Comparison of ENCODE assay signal across 9 cellular contexts in genomic region chr15:63374686-63375520, GRCh38. TPM values are rescaled to one million over a fixed set of nuclear protein-coding genes. Genes with fewer than 3 reads are reported as not detected.
DNase-seq lines count a peak whose midpoint lies in the region; FAIRE-seq and TF ChIP-seq lines count a peak whose summit lies in the region.
"Had no signal": no experiment of that assay in that cellular context is flagged by ENCODE, and none has a peak within 500 bp of the region (broad histone marks: within the 10 kb centered on the region; RNA-seq: fewer than 3 reads in every experiment).

No MANE protein-coding gene starts in this region.

- no peaks in the 10 kb centered on the region for H3K27me3 Mint-ChIP-seq in osteocyte (ENCODE audit: unreplicated experiment)

- peak overlapping the region; percentile 69 for H3K27ac Mint-ChIP-seq in osteocyte (ENCODE audit: unreplicated experiment)

- no peak for FAIRE-seq in H54 (lab: Jason Lieb, UNC)

- H3K36me3 ChIP-seq in esophagus (ENCODE audit: control insufficient read depth in 2 of 2, insufficient read depth in 2 of 2, low read length in 1 of 2) = peaks cover 0 to 6% of the 10 kb centered on the region in 2 donors

- 16 to 26% methylated on average over 11 of the region's 11 CpGs for WGBS in esophagus, 2 donors

- no peak overlapping the region for H3K4me3 Mint-ChIP-seq in osteocyte (ENCODE audit: unreplicated experiment)

- H3K4me3 ChIP-seq in esophagus (ENCODE audit: low read depth in 1 of 2, low read length in 2 of 2) = no peak overlapping the region

- peaks cover 52% of the 10 kb centered on the region for H3K4me1 Mint-ChIP-seq in osteocyte (ENCODE audit: unreplicated experiment)

- peaks cover 4 to 30% of the 10 kb centered on the region in 2 donors for H3K4me1 ChIP-seq in esophagus (ENCODE audit: control insufficient read depth in 2 of 2, insufficient read depth in 2 of 2, low read length in 1 of 2)

- H3K27me3 ChIP-seq in esophagus (ENCODE audit: control insufficient read depth in 1 of 2, insufficient read depth in 2 of 2, low read length in 2 of 2) = no peaks in the 10 kb centered on the region

- DNase-seq in H54 (ENCODE audit: insufficient read length, low spot score) (peak; percentile 36), RPMI7951 (ENCODE audit: low read depth) (peak; percentile 84), osteocyte (ENCODE audit: extremely low spot score, unreplicated experiment) (no peak), HuH-7 (ENCODE audit: low spot score) (no peak), NCI-H2196 treated with DMSO at 0.1 percent for 48 hours (lab: John Stamatoyannopoulos, UW; ENCODE audit: unreplicated experiment) (no peak), NCI-H774 (lab: John Stamatoyannopoulos, UW) (no peak), NCI-H2196 (lab: John Stamatoyannopoulos, UW; ENCODE audit: unreplicated experiment) (no peak)

- no peaks in the 10 kb centered on the region for H3K36me3 Mint-ChIP-seq in osteocyte (ENCODE audit: unreplicated experiment)

- TF ChIP-seq CTCF in osteocyte (IDR thresholded peaks at IDR 0.05) = no peak

- H3K9me3 Mint-ChIP-seq in osteocyte (ENCODE audit: unreplicated experiment) = no peaks in the 10 kb centered on the region

- H3K27ac ChIP-seq in esophagus (ENCODE audit: low read depth in 2 of 2, low read length in 1 of 2) = peak overlapping the region; percentile 92 to 94
- H3K27ac ChIP-seq: KMS-11 had no signal

- no peak for TF ChIP-seq POLR2A in H54 (IDR thresholded peaks at IDR 0.05; ENCODE audit: low read depth, low read length)

- no peaks in the 10 kb centered on the region for H3K9me3 ChIP-seq in esophagus (ENCODE audit: control insufficient read depth in 2 of 2, insufficient read depth in 1 of 2, low read depth in 1 of 2, low read length in 1 of 2)

RNA-seq across cellular contexts. Expression of gene CA12, which starts 6.7 kb away (rescaled TPM):
- total RNA-seq in RPMI7951 (2014; rRNA removed; shearing (Covaris generic)) = 23.3 and 30.2 TPM in 2 replicates
- polyA plus RNA-seq in esophagus = 10 to 100 TPM; 32.2 to 35.0 TPM
- total RNA-seq in osteocyte = 0.76 and 0.97 TPM in 2 replicates

Comparison
In these comparisons a context has a peak if more than half of its experiments do, and no peak if none do; other contexts are left out.
1. DNase-seq: peak in H54 (single experiment) and RPMI7951 (single experiment); none in osteocyte (single experiment), HuH-7 (single experiment), NCI-H2196 treated with DMSO at 0.1 percent for 48 hours (single experiment), NCI-H774 (single experiment) and NCI-H2196 (single experiment).
2. RNA of gene CA12, which starts 6.7 kb away (total RNA-seq): 23.3 to 30.2 TPM in RPMI7951; 0.76 to 0.97 TPM in osteocyte; every median in the first group is over 10 times any median in the second.